8 cellular contexts compared by ENCODE assay signal in genomic region chr11:67022961-67023956, GRCh38. TPM values are rescaled to one million over a fixed set of nuclear protein-coding genes. Genes with fewer than 3 reads are reported as not detected.
DNase-seq lines count a peak whose midpoint lies in the region; ATAC-seq and TF ChIP-seq lines count a peak whose summit lies in the region.

Gene SYT12 (plus strand): TSS chr11:67023134. CDS start chr11:67030145, 7,011 bp downstream.

- H3K27me3 Mint-ChIP-seq in brain, result peaks cover 69% of the 10 kb centered on the region

- no peaks in the 10 kb centered on the region; the same call in 1 of the 2 replicates for H3K9me3 ChIP-seq in HUES6 (ENCODE audit: control insufficient read depth, insufficient read depth, low read depth, low read length)
- no peaks in the 10 kb centered on the region for H3K9me3 ChIP-seq in subcutaneous abdominal adipose tissue (ENCODE audit: control insufficient read depth in 5 of 5, low read length in 5 of 5)

- H3K27ac Mint-ChIP-seq in brain, result peak within 1 kb of the TSS in 1 of 5 experiments; percentile 52

- intact Hi-C loops in left colon (cut with DNase I, micrococcal nuclease), result no loop called here

- peak within 1 kb of the TSS; percentile 35 for H3K9ac ChIP-seq in HUES6 (ENCODE audit: low read length)
- no peak within 1 kb of the TSS for H3K9ac ChIP-seq in subcutaneous abdominal adipose tissue (ENCODE audit: low read length in 5 of 5)

- H3K4me1 ChIP-seq in HUES6 (ENCODE audit: control insufficient read depth, insufficient read depth, low read length) (peaks cover 16% of the 10 kb centered on the region), subcutaneous abdominal adipose tissue (ENCODE audit: control insufficient read depth in 5 of 5, insufficient read depth in 5 of 5, low read length in 5 of 5) (peaks cover 2 to 20% (median 18%) of the 10 kb centered on the region in 5 donors)

- peaks cover 12% of the 10 kb centered on the region for H3K4me1 Mint-ChIP-seq in brain

- H3K27ac ChIP-seq in HUES6 (ENCODE audit: low read depth, low read length), result no peak within 1 kb of the TSS
- H3K27ac ChIP-seq in subcutaneous abdominal adipose tissue (ENCODE audit: low read depth, low read length), result no peak within 1 kb of the TSS

- H3K9me3 Mint-ChIP-seq in brain, result peaks cover 0 to 5% (median 0%) of the 10 kb centered on the region in 5 experiments

- peak within 1 kb of the TSS; percentile 83 to 90 (median 87) for H3K4me3 Mint-ChIP-seq in brain

- ATAC-seq in left colon (peak; percentile 29), GM19035 (IDR thresholded peaks at IDR 0.05; ENCODE audit: unreplicated experiment) (no peak)

- H3K4me3 ChIP-seq in HUES6 (ENCODE audit: low read depth, low read length), result peak within 1 kb of the TSS; percentile 77
- H3K4me3 ChIP-seq in subcutaneous abdominal adipose tissue (ENCODE audit: low read depth in 1 of 5, low read length in 5 of 5), result peak within 1 kb of the TSS; percentile 32 to 67 (median 53)

- no peaks in the 10 kb centered on the region for H3K36me3 Mint-ChIP-seq in brain

- DNase-seq in AG08395 (ENCODE audit: low spot score) (peak; percentile 19), left colon (no peak), OCI-M2 (lab: John Stamatoyannopoulos, UW; ENCODE audit: unreplicated experiment) (no peak)
- no peak for DNase-seq in activated CD4-positive, CD25-positive, alpha-beta regulatory T cell treated with anti-CD3 and anti-CD28 coated beads, Interleukin-2, amount 50 U/mL, for 72 hours

- TF ChIP-seq CTCF in brain (conservative IDR thresholded peaks at IDR 0.05), result no peak

- no peaks in the 10 kb centered on the region for H3K36me3 ChIP-seq in HUES6 (ENCODE audit: control insufficient read depth, insufficient read depth, low read length)
- H3K36me3 ChIP-seq in subcutaneous abdominal adipose tissue (ENCODE audit: control insufficient read depth in 5 of 5, insufficient read depth in 5 of 5, low read length in 5 of 5), result no peaks in the 10 kb centered on the region

- H3K27me3 ChIP-seq in HUES6 (ENCODE audit: control insufficient read depth, insufficient read depth, low read length) (peaks cover 43% of the 10 kb centered on the region), subcutaneous abdominal adipose tissue (ENCODE audit: control insufficient read depth in 5 of 5, insufficient read depth in 4 of 5, low read length in 5 of 5) (peaks cover 0 to 20% (median 10%) of the 10 kb centered on the region in 5 donors)

RNA-seq across cellular contexts. Expression of gene SYT12, which starts in this region (rescaled TPM):
- 5.1 TPM for polyA plus RNA-seq in brain (ENCODE audit: insufficient read depth, low read depth, low replicate concordance)
- under 1 TPM; 0.43 to 0.47 TPM for total RNA-seq in left colon

Comparison
In these comparisons a context has a peak if more than half of its experiments do, and no peak if none do; other contexts are left out.
1. Peak in ATAC-seq in left colon; RNA of the gene not detected or under 1 TPM.